8 cellular contexts compared by ENCODE assay signal in the genomic region with DNA sequence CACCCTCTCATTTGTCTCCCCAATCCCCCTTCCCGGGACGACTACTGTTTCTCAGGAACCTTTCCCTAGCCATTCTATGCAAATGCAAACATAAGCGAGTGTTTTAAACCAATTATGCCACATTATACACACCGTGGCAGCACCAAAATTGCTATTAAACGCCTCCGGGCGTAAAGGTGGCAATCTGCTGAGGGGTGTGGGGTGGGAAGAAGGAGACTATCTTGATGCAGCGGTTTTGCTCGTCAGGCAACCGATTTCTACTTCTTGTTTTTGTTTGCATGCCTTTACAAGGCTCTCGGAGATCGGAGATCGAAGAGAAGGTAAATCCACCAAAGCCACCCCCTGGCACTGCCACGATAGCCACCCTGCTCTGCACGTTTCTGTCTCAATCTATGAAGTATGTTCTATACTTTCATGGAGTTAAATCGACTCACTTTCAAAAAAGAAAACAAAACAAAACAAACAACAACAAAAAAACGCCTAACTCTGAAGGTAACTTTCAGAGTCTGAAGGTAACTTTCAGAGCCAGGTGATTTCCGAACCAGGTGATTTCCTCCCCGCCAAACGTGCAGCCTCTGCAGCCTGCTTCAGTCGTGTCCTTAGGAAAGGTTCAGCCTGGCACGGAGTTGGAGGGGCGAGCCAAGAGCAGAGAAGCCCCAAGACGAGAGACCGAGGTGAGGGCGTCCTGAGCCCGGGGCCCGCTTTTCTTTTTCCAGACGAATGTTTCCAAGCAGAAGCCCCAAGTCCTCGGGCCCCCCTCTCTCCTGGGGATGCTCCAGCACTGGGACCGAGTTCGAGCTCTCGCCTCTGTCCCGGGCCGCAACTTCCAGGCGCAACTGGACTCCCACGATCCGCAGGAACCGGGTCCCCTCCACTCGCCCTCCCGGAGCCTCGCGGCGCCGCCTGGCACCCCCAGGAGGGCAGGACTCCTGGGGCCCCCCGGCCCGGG. TPM values are rescaled to one million over a fixed set of nuclear protein-coding genes. Genes with fewer than 3 reads are reported as not detected.
DNase-seq lines count a peak whose midpoint lies in the region; TF ChIP-seq lines count a peak whose summit lies in the region.

No MANE protein-coding gene starts in this region.

- H3K9me3 Mint-ChIP-seq in brain: no peaks in the 10 kb centered on the region

- H3K4me1 ChIP-seq in thymus (ENCODE audit: control insufficient read depth, insufficient read depth, low read length): no peaks in the 10 kb centered on the region

- H3K4me3 Mint-ChIP-seq in brain: peak overlapping the region; percentile 78 to 89 (median 84)

- TF ChIP-seq CTCF in GM13976 (IDR thresholded peaks at IDR 0.05; ENCODE audit: borderline replicate concordance, control extremely low read depth, extremely low read depth, insufficient read depth, missing control alignments) (no peak), HFF-Myc (IDR thresholded peaks at IDR 0.05; ENCODE audit: low read depth, low read length, missing control alignments) (no peak), brain (conservative IDR thresholded peaks at IDR 0.05) (no peak), lower leg skin (IDR thresholded peaks at IDR 0.05) (no peak)

- peak overlapping the region; percentile 34 for H3K4me3 ChIP-seq in HFF-Myc (replicated peaks; ENCODE audit: low read depth, low read length)
- peak overlapping the region; percentile 68 for H3K4me3 ChIP-seq in lower leg skin (ENCODE audit: low read depth, poor library complexity, severe bottlenecking)
- H3K4me3 ChIP-seq in thymus (ENCODE audit: low read length): peak overlapping the region; percentile 57

- no peak for TF ChIP-seq POLR2A in lower leg skin (IDR thresholded peaks at IDR 0.05)

- in situ Hi-C loops in GM13976 (cut with MboI; ENCODE audit: low sequenced_read_pairs, unreplicated experiment): no loop called here

- H3K36me3 Mint-ChIP-seq in brain: no peaks in the 10 kb centered on the region

- H3K27me3 Mint-ChIP-seq in brain: peaks cover 44% of the 10 kb centered on the region

- H3K9me3 ChIP-seq in thymus (ENCODE audit: control insufficient read depth): no peaks in the 10 kb centered on the region

- peaks cover 10% of the 10 kb centered on the region for H3K27me3 ChIP-seq in thymus (ENCODE audit: control insufficient read depth, insufficient read depth)

- H3K27ac Mint-ChIP-seq in brain: no peak overlapping the region

- intact Hi-C loops in lower leg skin (cut with DNase I; ENCODE audit: low total_unique reads): no loop called here

- WGBS in lower leg skin, 2 donors: 18 to 20% methylated on average over 25 to 45 of the region's 47 CpGs
- WGBS in thymus: 2% methylated on average over 47 of the region's 47 CpGs

- DNase-seq in GM13976 (ENCODE audit: low spot score) (peak; percentile 31), HFF-Myc (ENCODE audit: extremely low read depth, low read depth) (no peak), OCI-M1 (lab: John Stamatoyannopoulos, UW) (peak; percentile 70), lower leg skin (ENCODE audit: low spot score in 2 of 2) (no peak), NK-92 (lab: John Stamatoyannopoulos, UW; ENCODE audit: unreplicated experiment) (no peak), midbrain (lab: John Stamatoyannopoulos, UW) (no peak)

- peak overlapping the region; percentile 89 for H3K27ac ChIP-seq in thymus (ENCODE audit: low read depth)

- peaks cover 7% of the 10 kb centered on the region for H3K4me1 Mint-ChIP-seq in brain

- no peaks in the 10 kb centered on the region for H3K36me3 ChIP-seq in thymus (ENCODE audit: control insufficient read depth, insufficient read depth)

RNA-seq across cellular contexts. Expression of gene CDK1, which starts 45.8 kb away (rescaled TPM):
- polyA plus RNA-seq in brain (ENCODE audit: insufficient read depth, low read depth, low replicate concordance): 30.6 TPM
- 1 to 10 TPM; 5.1 to 8.4 (median 6.5) TPM for total RNA-seq in lower leg skin
- polyA plus RNA-seq in thymus: 11.4 TPM

Comparison
In these comparisons a context has a peak if more than half of its experiments do, and no peak if none do; other contexts are left out.
1. DNase-seq: peak in GM13976 (single experiment) and OCI-M1 (single experiment); none in HFF-Myc (single experiment), lower leg skin (0 of 2), NK-92 (single experiment) and midbrain (single experiment).
2. Peak in every context shown above with its lines, with median percentiles within 50 percentile points of each other: H3K4me3 ChIP-seq.